ENCODE assay signal across 1 cellular context in the genomic region with DNA sequence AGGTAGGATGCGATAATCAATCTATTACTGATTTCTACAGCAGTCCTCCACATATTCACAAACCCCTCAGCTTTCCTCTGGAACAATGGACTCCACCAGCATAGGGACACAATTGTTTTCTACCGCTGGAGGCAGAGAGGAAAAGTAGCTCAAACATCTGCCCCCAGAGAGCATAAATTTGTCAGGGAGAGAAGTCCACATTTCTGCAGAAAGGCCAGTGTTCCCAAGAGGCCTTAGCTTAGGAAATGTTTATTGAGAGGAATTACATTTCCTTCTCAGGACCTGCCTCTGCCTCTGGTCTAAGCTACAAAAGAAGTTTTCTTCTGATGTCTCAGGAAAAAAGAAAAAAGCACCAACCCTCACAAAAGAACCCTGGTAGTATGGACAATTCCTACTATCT.
TF ChIP-seq lines count a peak whose summit lies in the region.

No MANE protein-coding gene starts in this region.

TF ChIP-seq in IMR-90, 13 proteins besides CTCF, POLR2A, EP300 and RAD21:
- TF ChIP-seq CHD1 (IDR thresholded peaks at IDR 0.05; ENCODE audit: low read depth, low read length) (no peak), CEBPB (IDR thresholded peaks at IDR 0.05; ENCODE audit: low read depth, low read length) (no peak), MXI1 (IDR thresholded peaks at IDR 0.05; ENCODE audit: borderline replicate concordance, low read depth, low read length) (no peak), NFE2L2 (IDR thresholded peaks at IDR 0.05; ENCODE audit: low read depth, low read length) (no peak), SMC3 (IDR thresholded peaks at IDR 0.05; ENCODE audit: low read depth, low read length) (no peak), MAFK (IDR thresholded peaks at IDR 0.05; ENCODE audit: low read depth, low read length) (no peak)
- TF ChIP-seq, protein P1, sequence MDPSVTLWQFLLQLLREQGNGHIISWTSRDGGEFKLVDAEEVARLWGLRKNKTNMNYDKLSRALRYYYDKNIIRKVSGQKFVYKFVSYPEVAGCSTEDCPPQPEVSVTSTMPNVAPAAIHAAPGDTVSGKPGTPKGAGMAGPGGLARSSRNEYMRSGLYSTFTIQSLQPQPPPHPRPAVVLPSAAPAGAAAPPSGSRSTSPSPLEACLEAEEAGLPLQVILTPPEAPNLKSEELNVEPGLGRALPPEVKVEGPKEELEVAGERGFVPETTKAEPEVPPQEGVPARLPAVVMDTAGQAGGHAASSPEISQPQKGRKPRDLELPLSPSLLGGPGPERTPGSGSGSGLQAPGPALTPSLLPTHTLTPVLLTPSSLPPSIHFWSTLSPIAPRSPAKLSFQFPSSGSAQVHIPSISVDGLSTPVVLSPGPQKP (IDR thresholded peaks at IDR 0.05; ENCODE audit: borderline replicate concordance, low read depth, low read length) = no peak
TF ChIP-seq in IMR-90: peak in this region for 0.
